ENCODE assay signal across 13 cellular contexts in genomic region chr19:46397801-46398479, GRCh38. TPM values are rescaled to one million over a fixed set of nuclear protein-coding genes. Genes with fewer than 3 reads are reported as not detected.
DNase-seq lines count a peak whose midpoint lies in the region; ATAC-seq, FAIRE-seq and TF ChIP-seq lines count a peak whose summit lies in the region.
"Not testable (repeated sequence)": the region's sequence is repeated elsewhere in the genome, so short reads cannot be mapped to it uniquely, and the experiment has no call there.
"Had no signal": no experiment of that assay in that cellular context is flagged by ENCODE, and none has a peak within 500 bp of the region (broad histone marks: within the 10 kb centered on the region; RNA-seq: fewer than 3 reads in every experiment).

No MANE protein-coding gene starts in this region.

- not testable (repeated sequence) for ATAC-seq in RWPE2 (ENCODE audit: low read depth); Right ventricle myocardium inferior; lower lobe of right lung; aorta (ENCODE audit: low FRiP score)

- not testable (repeated sequence) for H3K27me3 ChIP-seq in RWPE2 (ENCODE audit: insufficient read depth, poor library complexity, severe bottlenecking); aorta (ENCODE audit: control insufficient read depth in 1 of 2, insufficient read depth in 2 of 2, low read length in 1 of 2)
- peaks cover 14% of the 10 kb centered on the region for H3K27me3 ChIP-seq in lower lobe of right lung (ENCODE audit: low read depth)
- peaks cover 0 to 29% (median 26%) of the 10 kb centered on the region in 3 donors for H3K27me3 ChIP-seq in sigmoid colon

- H3K4me1 Mint-ChIP-seq in activated naive CD4-positive, alpha-beta T cell treated with anti-CD3 and anti-CD28 coated beads, Interleukin-2, amount 10 ng/mL, durations not matched to agents 7 days and 5 days = not testable (repeated sequence)
- H3K4me1 Mint-ChIP-seq in neural crest cell = peaks cover 17% of the 10 kb centered on the region

- H3K27ac ChIP-seq in RWPE2 (ENCODE audit: poor library complexity, severe bottlenecking); kidney (ENCODE audit: low read depth in 2 of 2, low read length in 2 of 2); lower lobe of right lung; sigmoid colon; aorta (ENCODE audit: low read depth in 1 of 2, low read length in 2 of 2): not testable (repeated sequence)

- not testable (repeated sequence) for H3K4me1 ChIP-seq in RWPE2 (ENCODE audit: insufficient read depth, poor library complexity, severe bottlenecking); kidney (ENCODE audit: control insufficient read depth in 1 of 2, insufficient read depth in 1 of 2, low read depth in 1 of 2, low read length in 2 of 2); lower lobe of right lung; sigmoid colon; aorta (ENCODE audit: control insufficient read depth in 1 of 2, insufficient read depth in 2 of 2, low read length in 2 of 2)

- not testable (repeated sequence) for FAIRE-seq in kidney (lab: Jason Lieb, UNC)

- not testable (repeated sequence) for H3K9ac ChIP-seq in kidney (ENCODE audit: low read length in 2 of 2)

- H3K9me3 Mint-ChIP-seq in activated naive CD4-positive, alpha-beta T cell treated with anti-CD3 and anti-CD28 coated beads, Interleukin-2, amount 10 ng/mL, durations not matched to agents 7 days and 5 days; neural crest cell: not testable (repeated sequence)

- not testable (repeated sequence) for H3K27ac Mint-ChIP-seq in activated naive CD4-positive, alpha-beta T cell treated with anti-CD3 and anti-CD28 coated beads, Interleukin-2, amount 10 ng/mL, durations not matched to agents 7 days and 5 days
- H3K27ac Mint-ChIP-seq in neural crest cell (ENCODE audit: unreplicated experiment) = peak overlapping the region; percentile 2

- TF ChIP-seq POLR2A in sigmoid colon (IDR thresholded peaks at IDR 0.05) = not testable (repeated sequence)

- H3K36me3 Mint-ChIP-seq in activated naive CD4-positive, alpha-beta T cell treated with anti-CD3 and anti-CD28 coated beads, Interleukin-2, amount 10 ng/mL, durations not matched to agents 7 days and 5 days; neural crest cell (ENCODE audit: low read depth): not testable (repeated sequence)

- H3K9me3 ChIP-seq in RWPE2 (ENCODE audit: severe bottlenecking); kidney (ENCODE audit: control insufficient read depth in 1 of 2, low read length in 2 of 2); lower lobe of right lung; sigmoid colon; aorta (ENCODE audit: control insufficient read depth, low read length): not testable (repeated sequence)

- intact Hi-C loops in Right ventricle myocardium inferior (cut with DNase I) = loop anchor here (2.0 kb wide), 1 partner anchor 115 kb away; no protein-coding TSS in a partner anchor
- intact Hi-C loops in kidney (cut with DNase I); lower lobe of right lung (cut with DNase I); sigmoid colon (cut with DNase I): not testable (repeated sequence)
- intact Hi-C loops in aorta (cut with DNase I) = loop anchor here in 1 of 2 donors (1.0 to 5.0 kb wide), 2 partner anchors 89 to 116 kb away; no protein-coding TSS in a partner anchor

- H3K4me3 Mint-ChIP-seq in activated naive CD4-positive, alpha-beta T cell treated with anti-CD3 and anti-CD28 coated beads, Interleukin-2, amount 10 ng/mL, durations not matched to agents 7 days and 5 days; neural crest cell: not testable (repeated sequence)

- H3K4me3 ChIP-seq in RWPE2 (ENCODE audit: severe bottlenecking); kidney (ENCODE audit: low read length in 2 of 2); lower lobe of right lung; sigmoid colon; aorta (ENCODE audit: low read length in 2 of 2): not testable (repeated sequence)

- H3K36me3 ChIP-seq in RWPE2 (ENCODE audit: low read depth); kidney (ENCODE audit: control insufficient read depth in 1 of 2, insufficient read depth in 2 of 2, low read length in 2 of 2); lower lobe of right lung; sigmoid colon; aorta (ENCODE audit: control insufficient read depth in 1 of 2, insufficient read depth in 2 of 2, low read length in 1 of 2): not testable (repeated sequence)

- peaks cover 41% of the 10 kb centered on the region for H3K27me3 Mint-ChIP-seq in activated naive CD4-positive, alpha-beta T cell treated with anti-CD3 and anti-CD28 coated beads, Interleukin-2, amount 10 ng/mL, durations not matched to agents 7 days and 5 days
- H3K27me3 Mint-ChIP-seq in neural crest cell (ENCODE audit: low read depth) = not testable (repeated sequence)

- 88 to 92% methylated on average over 14 of the region's 14 CpGs for WGBS in sigmoid colon, 2 donors
- WGBS in aorta, 2 donors = 80 to 85% methylated on average over 14 of the region's 14 CpGs

- CTCF ChIA-PET in activated naive CD4-positive, alpha-beta T cell treated with anti-CD3 and anti-CD28 coated beads, Interleukin-2, amount 10 ng/mL, durations not matched to agents 7 days and 5 days (lab: Charles Lee) = interaction anchor here (0.8 to 3.4 kb wide), 4 partner anchors 26 to 145 kb away, joined by 3 to 17 read pairs (median 4); no protein-coding TSS in a partner anchor

- not testable (repeated sequence) for TF ChIP-seq EP300 in sigmoid colon (IDR thresholded peaks at IDR 0.05)

- DNase-seq in RWPE2 (ENCODE audit: low spot score) (peak; percentile 19), Right ventricle myocardium inferior (ENCODE audit: missing footprints) (peak; percentile 22), kidney (peak; percentile 16), lower lobe of right lung (peak; percentile 32), sigmoid colon (peak; percentile 21), aorta (peak; percentile 9 to 19)
- DNase-seq in activated naive CD4-positive, alpha-beta T cell treated with anti-CD3 and anti-CD28 coated beads, Interleukin-2, amount 10 ng/mL, durations not matched to agents 7 days and 5 days = peak; percentile 15
- not testable (repeated sequence) for DNase-seq in neural crest cell (ENCODE audit: low read depth, low spot score)

- TF ChIP-seq CTCF in RWPE2 (IDR thresholded peaks at IDR 0.05; ENCODE audit: poor library complexity, severe bottlenecking); kidney (IDR thresholded peaks at IDR 0.05; ENCODE audit: borderline replicate concordance, extremely low read depth, insufficient read depth); lower lobe of right lung (IDR thresholded peaks at IDR 0.05); neural crest cell (conservative IDR thresholded peaks at IDR 0.05); sigmoid colon (IDR thresholded peaks at IDR 0.05): not testable (repeated sequence)

RNA-seq across cellular contexts. Expression of gene CCDC8, which starts 15.4 kb away (rescaled TPM):
- total RNA-seq in Right ventricle myocardium inferior (28.9 TPM), kidney (18.9 TPM), lower lobe of right lung (9.1 TPM), neural crest cell (23.9 and 25.1 TPM in 2 replicates), sigmoid colon (1 to 10 TPM; 3.5 to 6.1 (median 5.2) TPM), aorta (10 to 100 TPM; 18.8 to 25.7 TPM)
- polyA plus RNA-seq in kidney (ENCODE audit: insufficient read depth, low read depth, low replicate concordance) (21.0 TPM), sigmoid colon (1 to 10 TPM in 2 of 3 donors, under 1 TPM in 1; 0.69 to 2.4 (median 1.9) TPM), aorta (10 to 100 TPM in 1 of 2 donors, 1 to 10 TPM in 1; 9.6 to 11.0 TPM)
- total RNA-seq: A172; CD4-positive, CD25-positive, alpha-beta regulatory T cell; CD8-positive, alpha-beta T cell had no signal
- polyA plus RNA-seq: CD4-positive, CD25-positive, alpha-beta regulatory T cell had no signal

RNA-seq across cellular contexts. Expression of gene PNMA8C, which starts 30.8 kb away (rescaled TPM):
- not detected for total RNA-seq in Right ventricle myocardium inferior
- total RNA-seq in kidney = 0.09 TPM
- 0.09 TPM for polyA plus RNA-seq in kidney (ENCODE audit: insufficient read depth, low read depth, low replicate concordance)
- total RNA-seq in lower lobe of right lung = 0.18 TPM
- 1.4 and 1.7 TPM in 2 replicates for total RNA-seq in neural crest cell
- under 1 TPM in 3 of 4 donors, not detected in 1; 0.27 to 0.36 (median 0.28) TPM for total RNA-seq in sigmoid colon
- polyA plus RNA-seq in sigmoid colon = under 1 TPM in 2 of 3 donors, not detected in 1; 0.23 to 0.25 TPM
- total RNA-seq in aorta = 1 to 10 TPM; 3.1 to 4.3 TPM
- 1 to 10 TPM; 1.2 to 1.6 TPM for polyA plus RNA-seq in aorta
- total RNA-seq: A172; A673; Caco-2; CD4-positive, CD25-positive, alpha-beta regulatory T cell had no signal
- polyA plus RNA-seq: CD4-positive, CD25-positive, alpha-beta regulatory T cell had no signal

RNA-seq across cellular contexts. Expression of gene PPP5C, which starts 51.1 kb away (rescaled TPM):
- total RNA-seq in Right ventricle myocardium inferior (77.3 TPM), kidney (63.7 TPM), lower lobe of right lung (48.9 TPM), neural crest cell (113 and 114 TPM in 2 replicates), sigmoid colon (10 to 100 TPM; 37.1 to 61.5 (median 46.5) TPM), aorta (10 to 100 TPM; 62.7 to 63.7 TPM)
- polyA plus RNA-seq in kidney (ENCODE audit: insufficient read depth, low read depth, low replicate concordance) (54.3 TPM), sigmoid colon (10 to 100 TPM; 27.6 to 62.3 (median 37.7) TPM), aorta (10 to 100 TPM; 23.0 to 54.3 TPM)
